In the genomic region with DNA sequence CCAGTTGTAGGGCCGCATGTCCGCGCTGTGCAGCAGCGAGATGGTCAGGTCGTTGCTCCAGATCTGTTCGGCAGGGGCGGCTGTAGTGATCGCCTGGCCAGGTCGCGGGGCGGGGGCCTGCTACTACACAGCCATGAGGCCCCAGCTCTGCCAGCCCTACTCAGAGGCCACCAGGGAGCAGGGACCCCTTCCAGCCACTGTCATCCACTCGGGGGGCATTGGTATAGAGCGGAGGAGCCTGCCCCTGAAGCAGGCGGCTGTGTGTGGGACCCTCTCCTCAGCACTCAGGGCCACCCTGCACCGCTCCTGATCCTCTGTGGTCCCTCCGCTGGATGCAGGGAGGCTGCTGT, we compare ENCODE assay signal across 10 cellular contexts. TPM values are rescaled to one million over a fixed set of nuclear protein-coding genes. Genes with fewer than 3 reads are reported as not detected.
A peak's percentile ranks its signal among the peaks of the same experiment; 100 is the strongest.
DNase-seq lines count a peak whose midpoint lies in the region; ATAC-seq and TF ChIP-seq lines count a peak whose summit lies in the region.
"Had no signal": no experiment of that assay in that cellular context is flagged by ENCODE, and none has a peak within 500 bp of the region (broad histone marks: within the 10 kb centered on the region; RNA-seq: fewer than 3 reads in every experiment).

No MANE protein-coding gene starts in this region.

- peaks cover 17% of the 10 kb centered on the region for H4K20me1 ChIP-seq in osteoblast (ENCODE audit: insufficient read depth, low read length)

- peak overlapping the region; percentile 88 for H3K4me2 ChIP-seq in osteoblast (ENCODE audit: insufficient read depth, low read length)

- H3K4me1 ChIP-seq in NT2/D1 (ENCODE audit: insufficient read depth, insufficient read length) (peaks cover 31% of the 10 kb centered on the region), osteoblast (ENCODE audit: insufficient read depth, low read length) (peaks cover 8% of the 10 kb centered on the region)
- H3K4me1 ChIP-seq in effector memory CD4-positive, alpha-beta T cell (ENCODE audit: control insufficient read depth, insufficient read depth, low read length, poor library complexity, severe bottlenecking): peaks cover 16% of the 10 kb centered on the region

- H3K27me3 ChIP-seq in NT2/D1 (ENCODE audit: insufficient read depth, insufficient read length): no peaks in the 10 kb centered on the region
- H3K27me3 ChIP-seq in effector memory CD4-positive, alpha-beta T cell (replicated peaks; ENCODE audit: control insufficient read depth, insufficient read depth, low read length, poor library complexity, severe bottlenecking): no peaks in the 10 kb centered on the region
- H3K27me3 ChIP-seq in osteoblast (ENCODE audit: insufficient read depth, low read length): no peaks in the 10 kb centered on the region

- peaks cover 50% of the 10 kb centered on the region for H3K36me3 ChIP-seq in NT2/D1 (ENCODE audit: insufficient read depth, insufficient read length, low read length)
- peaks cover 37% of the 10 kb centered on the region for H3K36me3 ChIP-seq in effector memory CD4-positive, alpha-beta T cell (ENCODE audit: control insufficient read depth, insufficient read depth, low read length)
- H3K36me3 ChIP-seq in osteoblast (ENCODE audit: insufficient read depth, low read length): peaks cover 44% of the 10 kb centered on the region

- H3K27ac ChIP-seq in C4-2B (peak overlapping the region; percentile 94), osteoblast (ENCODE audit: low read depth, low read length) (no peak overlapping the region), substantia nigra (ENCODE audit: low read depth, low read length, poor library complexity, severe bottlenecking) (no peak overlapping the region)
- peak overlapping the region; percentile 63 for H3K27ac ChIP-seq in effector memory CD4-positive, alpha-beta T cell (ENCODE audit: insufficient read depth, low read length, poor library complexity, severe bottlenecking)

- H2AFZ ChIP-seq in osteoblast (ENCODE audit: low read length): no peak overlapping the region

- H3K4me3 ChIP-seq in NT2/D1 (ENCODE audit: insufficient read length, low read depth) (no peak overlapping the region), osteoblast (ENCODE audit: insufficient read depth, low read length) (peak overlapping the region; percentile 88)
- H3K4me3 ChIP-seq in effector memory CD4-positive, alpha-beta T cell (ENCODE audit: insufficient read depth, low read depth, low read length, poor library complexity, severe bottlenecking): no peak overlapping the region

- DNase-seq in NT2/D1 (ENCODE audit: low read depth, low spot score) (no peak), osteoblast (ENCODE audit: insufficient read length, low spot score, missing footprints) (peak; percentile 83), GM19238 (ENCODE audit: insufficient read length, low spot score) (no peak), substantia nigra (lab: John Stamatoyannopoulos, UW) (no peak)
- DNase-seq in effector memory CD4-positive, alpha-beta T cell: no peak

- TF ChIP-seq CTCF in C4-2B (conservative IDR thresholded peaks at IDR 0.05) (no peak), osteoblast (IDR thresholded peaks at IDR 0.05; ENCODE audit: extremely low read depth, low read depth, low read length) (no peak)

- H3K9ac ChIP-seq in NT2/D1 (ENCODE audit: insufficient read length, low read depth): peak overlapping the region; percentile 66

- no peak for ATAC-seq in GM21360 (IDR thresholded peaks at IDR 0.05; ENCODE audit: unreplicated experiment)
- ATAC-seq in HG02763 (IDR thresholded peaks at IDR 0.05; ENCODE audit: unreplicated experiment): no peak

- peaks cover 39% of the 10 kb centered on the region for H3K79me2 ChIP-seq in osteoblast (ENCODE audit: insufficient read depth, low read length)

- H3K9me3 ChIP-seq in NT2/D1 (ENCODE audit: insufficient read depth, low read length) (no peaks in the 10 kb centered on the region), osteoblast (ENCODE audit: low read depth, low read length) (no peaks in the 10 kb centered on the region)
- H3K9me3 ChIP-seq in effector memory CD4-positive, alpha-beta T cell (ENCODE audit: control insufficient read depth, low read length): no peaks in the 10 kb centered on the region

RNA-seq across cellular contexts. Expression of gene FBXW5, which starts 1.7 kb away (rescaled TPM):
- total RNA-seq in osteoblast: 143 and 157 TPM in 2 replicates

RNA-seq across cellular contexts. Expression of gene C8G, which starts 2.2 kb away (rescaled TPM):
- total RNA-seq in osteoblast: 1.2 TPM in 1 of 2 replicates, not detected in the other
- total RNA-seq: glomerular endothelial cell had no signal

RNA-seq across cellular contexts. Expression of gene LCN12, which starts 9.2 kb away (rescaled TPM):
- total RNA-seq in osteoblast: not detected in 2 replicates
- total RNA-seq: glomerular endothelial cell had no signal

RNA-seq across cellular contexts. Expression of gene PTGDS, which starts 34.4 kb away (rescaled TPM):
- total RNA-seq in osteoblast: 37.4 and 57.9 TPM in 2 replicates
- total RNA-seq: activated CD8-positive, alpha-beta memory T cell treated with anti-CD3 and anti-CD28 coated beads for 36 hours; glomerular endothelial cell had no signal

RNA-seq across cellular contexts. Expression of gene LCNL1, which starts 39.9 kb away (rescaled TPM):
- 4.4 and 5.4 TPM in 2 replicates for total RNA-seq in osteoblast
- total RNA-seq: glomerular endothelial cell had no signal

Comparison
In these comparisons a context has a peak if more than half of its experiments do, and no peak if none do; other contexts are left out.
1. H3K27ac ChIP-seq: peak in C4-2B (single experiment) and effector memory CD4-positive, alpha-beta T cell (single experiment); none in osteoblast (single experiment) and substantia nigra (single experiment).